Comparison of ENCODE assay signal across 1 cellular context in the genomic region with DNA sequence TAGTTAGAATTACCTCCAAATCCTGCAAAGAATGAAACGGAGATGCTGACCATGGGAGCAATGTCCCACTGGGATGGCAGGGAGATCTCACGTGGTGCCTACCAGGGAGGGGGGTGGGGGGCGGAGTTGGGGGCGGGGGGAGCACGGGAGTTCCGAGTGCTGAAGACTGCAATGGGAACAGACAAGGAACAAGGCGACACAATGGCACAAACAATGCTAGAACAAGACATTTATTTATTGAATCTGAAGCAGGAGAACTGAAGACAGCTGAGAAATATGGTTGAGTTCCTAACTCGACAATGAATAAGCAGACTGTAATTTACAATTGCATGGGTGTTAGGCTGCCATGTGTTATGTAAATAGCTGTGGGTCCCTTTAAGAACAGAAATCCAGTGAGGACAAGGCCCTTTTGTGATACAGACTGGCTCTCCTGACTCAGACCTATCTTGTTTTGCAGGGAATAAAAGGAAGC.
TF ChIP-seq lines count a peak whose summit lies in the region.

No MANE protein-coding gene starts in this region.

TF ChIP-seq in SK-N-SH treated with all-trans-retinoic acid at 6 μM for 48 hours, 23 proteins besides CTCF, POLR2A, EP300 and RAD21 (continued from another document):
- TF ChIP-seq, protein P1, sequence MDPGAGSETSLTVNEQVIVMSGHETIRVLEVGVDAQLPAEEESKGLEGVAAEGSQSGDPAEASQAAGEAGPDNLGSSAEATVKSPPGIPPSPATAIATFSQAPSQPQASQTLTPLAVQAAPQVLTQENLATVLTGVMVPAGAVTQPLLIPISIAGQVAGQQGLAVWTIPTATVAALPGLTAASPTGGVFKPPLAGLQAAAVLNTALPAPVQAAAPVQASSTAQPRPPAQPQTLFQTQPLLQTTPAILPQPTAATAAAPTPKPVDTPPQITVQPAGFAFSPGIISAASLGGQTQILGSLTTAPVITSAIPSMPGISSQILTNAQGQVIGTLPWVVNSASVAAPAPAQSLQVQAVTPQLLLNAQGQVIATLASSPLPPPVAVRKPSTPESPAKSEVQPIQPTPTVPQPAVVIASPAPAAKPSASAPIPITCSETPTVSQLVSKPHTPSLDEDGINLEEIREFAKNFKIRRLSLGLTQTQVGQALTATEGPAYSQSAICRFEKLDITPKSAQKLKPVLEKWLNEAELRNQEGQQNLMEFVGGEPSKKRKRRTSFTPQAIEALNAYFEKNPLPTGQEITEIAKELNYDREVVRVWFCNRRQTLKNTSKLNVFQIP (CRISPR knock-in tag; IDR thresholded peaks at IDR 0.05; ENCODE audit: borderline replicate concordance, low read depth), result no peak
- TF ChIP-seq ARNTL (CRISPR knock-in tag; IDR thresholded peaks at IDR 0.05; ENCODE audit: borderline replicate concordance, low read depth), result no peak
- TF ChIP-seq BACH2 (CRISPR knock-in tag; IDR thresholded peaks at IDR 0.05; ENCODE audit: borderline replicate concordance), result no peak
- no peak for TF ChIP-seq CREB5 (CRISPR knock-in tag; IDR thresholded peaks at IDR 0.05; ENCODE audit: low read depth)
- no peak for TF ChIP-seq TOX (CRISPR knock-in tag; IDR thresholded peaks at IDR 0.05; ENCODE audit: borderline replicate concordance)
- TF ChIP-seq, protein P2, sequence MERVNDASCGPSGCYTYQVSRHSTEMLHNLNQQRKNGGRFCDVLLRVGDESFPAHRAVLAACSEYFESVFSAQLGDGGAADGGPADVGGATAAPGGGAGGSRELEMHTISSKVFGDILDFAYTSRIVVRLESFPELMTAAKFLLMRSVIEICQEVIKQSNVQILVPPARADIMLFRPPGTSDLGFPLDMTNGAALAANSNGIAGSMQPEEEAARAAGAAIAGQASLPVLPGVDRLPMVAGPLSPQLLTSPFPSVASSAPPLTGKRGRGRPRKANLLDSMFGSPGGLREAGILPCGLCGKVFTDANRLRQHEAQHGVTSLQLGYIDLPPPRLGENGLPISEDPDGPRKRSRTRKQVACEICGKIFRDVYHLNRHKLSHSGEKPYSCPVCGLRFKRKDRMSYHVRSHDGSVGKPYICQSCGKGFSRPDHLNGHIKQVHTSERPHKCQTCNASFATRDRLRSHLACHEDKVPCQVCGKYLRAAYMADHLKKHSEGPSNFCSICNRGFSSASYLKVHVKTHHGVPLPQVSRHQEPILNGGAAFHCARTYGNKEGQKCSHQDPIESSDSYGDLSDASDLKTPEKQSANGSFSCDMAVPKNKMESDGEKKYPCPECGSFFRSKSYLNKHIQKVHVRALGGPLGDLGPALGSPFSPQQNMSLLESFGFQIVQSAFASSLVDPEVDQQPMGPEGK (CRISPR knock-in tag; IDR thresholded peaks at IDR 0.05; ENCODE audit: borderline replicate concordance), result no peak
- TF ChIP-seq SNAI2 (CRISPR knock-in tag; IDR thresholded peaks at IDR 0.05), result no peak
